ENCODE assay signal across 8 cellular contexts in the genomic region with DNA sequence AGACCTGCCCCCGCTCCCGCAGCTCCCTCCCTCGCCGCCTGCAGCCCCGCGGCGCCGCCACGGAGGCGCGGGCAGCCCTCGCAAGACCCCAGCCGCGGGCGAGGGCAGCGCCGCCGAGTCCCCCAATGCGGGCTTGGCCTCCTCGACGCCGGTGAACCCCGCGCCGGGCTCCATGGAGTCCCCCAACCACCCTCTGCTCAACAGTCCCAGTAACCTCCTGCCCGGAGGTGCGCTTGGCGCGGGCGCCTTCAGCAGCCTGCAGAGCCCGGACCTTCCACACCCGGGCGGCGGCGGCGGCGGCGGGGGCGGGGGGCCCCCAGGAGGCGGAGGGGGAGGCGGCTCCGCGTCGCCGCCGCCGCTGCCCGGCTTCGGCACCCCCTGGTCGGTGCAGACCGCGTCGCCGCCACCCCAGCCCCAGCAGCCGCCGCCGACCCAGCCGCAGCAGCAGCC. TPM values are rescaled to one million over a fixed set of nuclear protein-coding genes. Genes with fewer than 3 reads are reported as not detected.
DNase-seq lines count a peak whose midpoint lies in the region; ATAC-seq and TF ChIP-seq lines count a peak whose summit lies in the region.

No MANE protein-coding gene starts in this region.

- no peaks in the 10 kb centered on the region for H3K27me3 ChIP-seq in lung (ENCODE audit: control insufficient read depth, insufficient read depth)

- CTCF ChIA-PET in WTC11 (lab: Charles Lee): no interaction called here

- no peaks in the 10 kb centered on the region for H3K36me3 Mint-ChIP-seq in WTC11

- H3K27me3 Mint-ChIP-seq in WTC11 (ENCODE audit: low read depth): peaks cover 26% of the 10 kb centered on the region

- no peak for TF ChIP-seq CTCF in WTC11 (IDR thresholded peaks at IDR 0.05)
- TF ChIP-seq CTCF in coronary artery (IDR thresholded peaks at IDR 0.05): no peak
- TF ChIP-seq CTCF in lung (IDR thresholded peaks at IDR 0.05; ENCODE audit: control extremely low read depth, extremely low read depth): no peak

- no peak overlapping the region for H3K27ac Mint-ChIP-seq in WTC11

- 0 to 1% methylated on average over 28 to 58 of the region's 58 CpGs for WGBS in lung, 2 donors

- H3K36me3 ChIP-seq in lung (ENCODE audit: control insufficient read depth in 2 of 2, insufficient read depth in 2 of 2, low read length in 2 of 2): no peaks in the 10 kb centered on the region

- H3K9me3 ChIP-seq in lung (ENCODE audit: control insufficient read depth in 2 of 2, insufficient read depth in 1 of 2, low read length in 1 of 2): no peaks in the 10 kb centered on the region

- peak overlapping the region; percentile 97 for H3K4me3 ChIP-seq in coronary artery
- peak overlapping the region; percentile 92 for H3K4me3 ChIP-seq in lung

- H3K4me1 Mint-ChIP-seq in WTC11: peaks cover 39% of the 10 kb centered on the region

- H3K4me1 ChIP-seq in lung (ENCODE audit: control insufficient read depth in 2 of 2, insufficient read depth in 2 of 2, low read length in 2 of 2): peaks cover 0 to 2% of the 10 kb centered on the region in 2 donors

- peak; percentile 46 for DNase-seq in activated T-cell treated with anti-CD3 and anti-CD28 coated beads for 1 hour (ENCODE audit: low read depth)
- no peak for DNase-seq in activated T-cell treated with anti-CD3 and anti-CD28 coated beads, Interleukin-2, amount 50 U/mL, for 1 hour
- peak; percentile 44 for DNase-seq in WTC11 (ENCODE audit: low spot score)
- DNase-seq in coronary artery (ENCODE audit: low spot score): peak; percentile 77
- peak; percentile 59 for DNase-seq in lung (ENCODE audit: low spot score)
- DNase-seq in stimulated activated CD8-positive, alpha-beta memory T cell treated with anti-CD3 and anti-CD28 coated beads, Interleukin-12 subunit alpha, Interleukin-12 subunit beta, amount 100 ng/mL, for 4 hours (ENCODE audit: low read depth): peak; percentile 49
- DNase-seq in NCI-H524 treated with DMSO at 0.1 percent for 48 hours (lab: John Stamatoyannopoulos, UW): no peak

- POLR2A ChIA-PET in WTC11 (lab: Charles Lee): no interaction called here

- ATAC-seq in HG03342 (IDR thresholded peaks at IDR 0.05; ENCODE audit: unreplicated experiment): peak; percentile 14
- peak; percentile 3 for ATAC-seq in WTC11
- ATAC-seq in lung (ENCODE audit: insufficient read depth, low FRiP score): no peak

- H3K27ac ChIP-seq in coronary artery: peak overlapping the region; percentile 100
- peak overlapping the region; percentile 100 for H3K27ac ChIP-seq in lung (ENCODE audit: low read depth in 1 of 2, low read length in 1 of 2)

- H3K9me3 Mint-ChIP-seq in WTC11: no peaks in the 10 kb centered on the region

- peak overlapping the region; percentile 52 for H3K4me3 Mint-ChIP-seq in WTC11

TF ChIP-seq in WTC11, 78 proteins besides CTCF, POLR2A, EP300 and RAD21:
- TF ChIP-seq RORB (CRISPR knock-in tag; IDR thresholded peaks at IDR 0.05) (no peak), KAT7 (CRISPR knock-in tag; IDR thresholded peaks at IDR 0.05; ENCODE audit: borderline replicate concordance) (no peak), CBFB (CRISPR knock-in tag; IDR thresholded peaks at IDR 0.05; ENCODE audit: low read depth) (no peak), SMAD4 (CRISPR knock-in tag; IDR thresholded peaks at IDR 0.05) (no peak), ZNF671 (CRISPR knock-in tag; IDR thresholded peaks at IDR 0.05) (no peak), TEAD1 (CRISPR knock-in tag; IDR thresholded peaks at IDR 0.05) (no peak), EMX1 (CRISPR knock-in tag; IDR thresholded peaks at IDR 0.05) (no peak), ZBTB21 (CRISPR knock-in tag; IDR thresholded peaks at IDR 0.05; ENCODE audit: borderline replicate concordance) (no peak), MYBL2 (CRISPR knock-in tag; IDR thresholded peaks at IDR 0.05) (no peak), ZNF423 (CRISPR knock-in tag; IDR thresholded peaks at IDR 0.05) (no peak), JAZF1 (CRISPR knock-in tag; IDR thresholded peaks at IDR 0.05) (no peak), ATF1 (CRISPR knock-in tag; IDR thresholded peaks at IDR 0.05) (no peak)
- TF ChIP-seq, protein P1, sequence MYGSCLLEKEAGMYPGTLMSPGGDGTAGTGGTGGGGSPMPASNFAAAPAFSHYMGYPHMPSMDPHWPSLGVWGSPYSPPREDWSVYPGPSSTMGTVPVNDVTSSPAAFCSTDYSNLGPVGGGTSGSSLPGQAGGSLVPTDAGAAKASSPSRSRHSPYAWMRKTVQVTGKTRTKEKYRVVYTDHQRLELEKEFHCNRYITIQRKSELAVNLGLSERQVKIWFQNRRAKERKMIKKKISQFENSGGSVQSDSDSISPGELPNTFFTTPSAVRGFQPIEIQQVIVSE (CRISPR knock-in tag; IDR thresholded peaks at IDR 0.05; ENCODE audit: borderline replicate concordance): no peak
- TF ChIP-seq, protein P2, sequence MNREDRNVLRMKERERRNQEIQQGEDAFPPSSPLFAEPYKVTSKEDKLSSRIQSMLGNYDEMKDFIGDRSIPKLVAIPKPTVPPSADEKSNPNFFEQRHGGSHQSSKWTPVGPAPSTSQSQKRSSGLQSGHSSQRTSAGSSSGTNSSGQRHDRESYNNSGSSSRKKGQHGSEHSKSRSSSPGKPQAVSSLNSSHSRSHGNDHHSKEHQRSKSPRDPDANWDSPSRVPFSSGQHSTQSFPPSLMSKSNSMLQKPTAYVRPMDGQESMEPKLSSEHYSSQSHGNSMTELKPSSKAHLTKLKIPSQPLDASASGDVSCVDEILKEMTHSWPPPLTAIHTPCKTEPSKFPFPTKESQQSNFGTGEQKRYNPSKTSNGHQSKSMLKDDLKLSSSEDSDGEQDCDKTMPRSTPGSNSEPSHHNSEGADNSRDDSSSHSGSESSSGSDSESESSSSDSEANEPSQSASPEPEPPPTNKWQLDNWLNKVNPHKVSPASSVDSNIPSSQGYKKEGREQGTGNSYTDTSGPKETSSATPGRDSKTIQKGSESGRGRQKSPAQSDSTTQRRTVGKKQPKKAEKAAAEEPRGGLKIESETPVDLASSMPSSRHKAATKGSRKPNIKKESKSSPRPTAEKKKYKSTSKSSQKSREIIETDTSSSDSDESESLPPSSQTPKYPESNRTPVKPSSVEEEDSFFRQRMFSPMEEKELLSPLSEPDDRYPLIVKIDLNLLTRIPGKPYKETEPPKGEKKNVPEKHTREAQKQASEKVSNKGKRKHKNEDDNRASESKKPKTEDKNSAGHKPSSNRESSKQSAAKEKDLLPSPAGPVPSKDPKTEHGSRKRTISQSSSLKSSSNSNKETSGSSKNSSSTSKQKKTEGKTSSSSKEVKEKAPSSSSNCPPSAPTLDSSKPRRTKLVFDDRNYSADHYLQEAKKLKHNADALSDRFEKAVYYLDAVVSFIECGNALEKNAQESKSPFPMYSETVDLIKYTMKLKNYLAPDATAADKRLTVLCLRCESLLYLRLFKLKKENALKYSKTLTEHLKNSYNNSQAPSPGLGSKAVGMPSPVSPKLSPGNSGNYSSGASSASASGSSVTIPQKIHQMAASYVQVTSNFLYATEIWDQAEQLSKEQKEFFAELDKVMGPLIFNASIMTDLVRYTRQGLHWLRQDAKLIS (CRISPR knock-in tag; IDR thresholded peaks at IDR 0.05; ENCODE audit: borderline replicate concordance): no peak
- TF ChIP-seq, protein P3, sequence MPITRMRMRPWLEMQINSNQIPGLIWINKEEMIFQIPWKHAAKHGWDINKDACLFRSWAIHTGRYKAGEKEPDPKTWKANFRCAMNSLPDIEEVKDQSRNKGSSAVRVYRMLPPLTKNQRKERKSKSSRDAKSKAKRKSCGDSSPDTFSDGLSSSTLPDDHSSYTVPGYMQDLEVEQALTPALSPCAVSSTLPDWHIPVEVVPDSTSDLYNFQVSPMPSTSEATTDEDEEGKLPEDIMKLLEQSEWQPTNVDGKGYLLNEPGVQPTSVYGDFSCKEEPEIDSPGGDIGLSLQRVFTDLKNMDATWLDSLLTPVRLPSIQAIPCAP (CRISPR knock-in tag; IDR thresholded peaks at IDR 0.05): no peak
- TF ChIP-seq, protein P4, sequence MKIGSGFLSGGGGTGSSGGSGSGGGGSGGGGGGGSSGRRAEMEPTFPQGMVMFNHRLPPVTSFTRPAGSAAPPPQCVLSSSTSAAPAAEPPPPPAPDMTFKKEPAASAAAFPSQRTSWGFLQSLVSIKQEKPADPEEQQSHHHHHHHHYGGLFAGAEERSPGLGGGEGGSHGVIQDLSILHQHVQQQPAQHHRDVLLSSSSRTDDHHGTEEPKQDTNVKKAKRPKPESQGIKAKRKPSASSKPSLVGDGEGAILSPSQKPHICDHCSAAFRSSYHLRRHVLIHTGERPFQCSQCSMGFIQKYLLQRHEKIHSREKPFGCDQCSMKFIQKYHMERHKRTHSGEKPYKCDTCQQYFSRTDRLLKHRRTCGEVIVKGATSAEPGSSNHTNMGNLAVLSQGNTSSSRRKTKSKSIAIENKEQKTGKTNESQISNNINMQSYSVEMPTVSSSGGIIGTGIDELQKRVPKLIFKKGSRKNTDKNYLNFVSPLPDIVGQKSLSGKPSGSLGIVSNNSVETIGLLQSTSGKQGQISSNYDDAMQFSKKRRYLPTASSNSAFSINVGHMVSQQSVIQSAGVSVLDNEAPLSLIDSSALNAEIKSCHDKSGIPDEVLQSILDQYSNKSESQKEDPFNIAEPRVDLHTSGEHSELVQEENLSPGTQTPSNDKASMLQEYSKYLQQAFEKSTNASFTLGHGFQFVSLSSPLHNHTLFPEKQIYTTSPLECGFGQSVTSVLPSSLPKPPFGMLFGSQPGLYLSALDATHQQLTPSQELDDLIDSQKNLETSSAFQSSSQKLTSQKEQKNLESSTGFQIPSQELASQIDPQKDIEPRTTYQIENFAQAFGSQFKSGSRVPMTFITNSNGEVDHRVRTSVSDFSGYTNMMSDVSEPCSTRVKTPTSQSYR (CRISPR knock-in tag; IDR thresholded peaks at IDR 0.05): no peak

RNA-seq across cellular contexts. Expression of a gene that starts 1.2 kb away (rescaled TPM):
- total RNA-seq in WTC11 (2021): 2.5 to 3.3 TPM (median 2.8 TPM) in 3 replicates
- total RNA-seq in lung: 10 to 100 TPM; 22.9 to 29.9 TPM
- polyA plus RNA-seq in lung: 1 to 10 TPM; 4.8 to 5.5 TPM

Comparison
In these comparisons a context has a peak if more than half of its experiments do, and no peak if none do; other contexts are left out.
1. DNase-seq: peak in activated T-cell treated with anti-CD3 and anti-CD28 coated beads for 1 hour (single experiment), WTC11 (single experiment), coronary artery (single experiment), lung (single experiment) and stimulated activated CD8-positive, alpha-beta memory T cell treated with anti-CD3 and anti-CD28 coated beads, Interleukin-12 subunit alpha, Interleukin-12 subunit beta, amount 100 ng/mL, for 4 hours (single experiment); none in activated T-cell treated with anti-CD3 and anti-CD28 coated beads, Interleukin-2, amount 50 U/mL, for 1 hour (single experiment) and NCI-H524 treated with DMSO at 0.1 percent for 48 hours (single experiment).